8 cellular contexts compared by ENCODE assay signal in the genomic region with DNA sequence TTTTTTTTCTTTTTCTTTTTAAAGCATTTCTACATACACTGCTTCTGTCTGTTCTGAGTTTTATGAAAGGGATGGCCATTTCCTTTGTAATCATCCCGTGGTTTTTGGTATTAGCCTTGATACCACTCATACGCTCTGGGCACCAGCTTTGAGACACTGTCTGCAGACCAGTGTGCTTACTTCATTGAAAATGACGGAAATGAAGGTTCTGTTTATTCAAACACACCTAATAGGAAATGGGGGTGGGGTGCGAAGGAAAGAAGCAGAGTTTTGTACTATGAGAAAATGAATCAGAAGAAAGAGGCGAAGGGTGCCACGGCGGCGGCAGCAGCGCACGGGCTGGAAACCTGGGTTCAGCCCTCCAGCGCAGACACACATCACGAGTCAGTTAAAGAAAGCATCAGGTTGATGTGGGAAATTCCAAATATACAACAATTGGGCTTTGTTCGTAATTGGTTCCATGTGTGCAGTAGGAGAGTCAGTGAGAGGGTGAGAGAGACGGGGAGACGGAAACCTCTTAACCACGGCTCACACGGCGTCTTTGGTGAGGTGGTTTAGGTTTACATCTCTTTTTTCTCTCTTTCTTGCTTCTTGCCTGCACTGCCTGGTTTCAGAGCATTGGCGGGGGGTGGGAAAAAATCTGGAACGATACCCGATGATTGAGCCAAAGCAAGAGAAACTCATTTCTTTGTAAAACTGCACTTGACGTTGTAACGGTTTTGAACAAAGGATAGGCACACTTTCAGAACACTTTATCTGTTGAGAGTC.
DNase-seq lines count a peak whose midpoint lies in the region; ATAC-seq and TF ChIP-seq lines count a peak whose summit lies in the region.

No MANE protein-coding gene starts in this region.

- 32 to 47% methylated on average over 23 of the region's 23 CpGs for WGBS in heart right ventricle, 2 donors

- H3K4me1 Mint-ChIP-seq in activated T-cell treated with anti-CD3 and anti-CD28 coated beads, Interleukin-2, amount 50 U/mL, for 72 hours (ENCODE audit: low read depth): peaks cover 41% of the 10 kb centered on the region

- H3K27ac ChIP-seq in heart right ventricle: peak overlapping the region in 9 of 10 donors; percentile 5 to 76 (median 52)

- no peaks in the 10 kb centered on the region for H3K36me3 Mint-ChIP-seq in activated T-cell treated with anti-CD3 and anti-CD28 coated beads, Interleukin-2, amount 50 U/mL, for 72 hours (ENCODE audit: insufficient read depth in 2 of 2)

- H3K4me3 ChIP-seq in MG63 (peak overlapping the region; percentile 33), heart right ventricle (peak overlapping the region in 9 of 10 donors; percentile 20 to 48 (median 41))

- no peak for TF ChIP-seq CTCF in GM13976 (IDR thresholded peaks at IDR 0.05; ENCODE audit: borderline replicate concordance, control extremely low read depth, extremely low read depth, insufficient read depth, missing control alignments)
- TF ChIP-seq CTCF in heart right ventricle (IDR thresholded peaks at IDR 0.05): no peak

- H3K27me3 ChIP-seq in MG63 (no peaks in the 10 kb centered on the region), heart right ventricle (peaks cover 0 to 15% (median 0%) of the 10 kb centered on the region in 7 donors)

- H3K27me3 Mint-ChIP-seq in activated T-cell treated with anti-CD3 and anti-CD28 coated beads, Interleukin-2, amount 50 U/mL, for 72 hours (ENCODE audit: low read depth): peaks cover 23% of the 10 kb centered on the region

- intact Hi-C loops in heart right ventricle (cut with DNase I): no loop called here

- DNase-seq in GM13976 (ENCODE audit: low spot score) (peak; percentile 60), MG63 (peak; percentile 25), heart right ventricle (no peak), HK-2 (ENCODE audit: unreplicated experiment) (no peak), ureter (ENCODE audit: low spot score) (no peak), SIG-M5 (lab: John Stamatoyannopoulos, UW) (no peak)
- DNase-seq in activated T-cell treated with anti-CD3 and anti-CD28 coated beads, Interleukin-2, amount 50 U/mL, for 72 hours: peak; percentile 66 to 72
- peak; percentile 61 to 66 for DNase-seq in stimulated activated CD4-positive, alpha-beta T cell treated with anti-CD3 and anti-CD28 coated beads, Interleukin-1b, Interleukin-23, amount 100 ng/mL, for 4 hours (ENCODE audit: low read depth in 2 of 2)

- peak; percentile 89 to 94 for ATAC-seq in activated T-cell treated with anti-CD3 and anti-CD28 coated beads, Interleukin-2, amount 50 U/mL, for 72 hours (replicated peaks in 1 of 2)
- peak in 6 of 8 donors; percentile 16 to 46 (median 39) for ATAC-seq in heart right ventricle

- H3K4me3 Mint-ChIP-seq in activated T-cell treated with anti-CD3 and anti-CD28 coated beads, Interleukin-2, amount 50 U/mL, for 72 hours: peak overlapping the region; percentile 85 to 88

- peaks cover 0 to 38% (median 21%) of the 10 kb centered on the region in 9 donors for H3K4me1 ChIP-seq in heart right ventricle

- H3K9me3 ChIP-seq in MG63 (no peaks in the 10 kb centered on the region), heart right ventricle (no peaks in the 10 kb centered on the region)

- H3K27ac Mint-ChIP-seq in activated T-cell treated with anti-CD3 and anti-CD28 coated beads, Interleukin-2, amount 50 U/mL, for 72 hours: peak overlapping the region; percentile 81

- H3K36me3 ChIP-seq in MG63: no peaks in the 10 kb centered on the region
- H3K36me3 ChIP-seq in heart right ventricle: no peaks in the 10 kb centered on the region

- in situ Hi-C loops in GM13976 (cut with MboI; ENCODE audit: low sequenced_read_pairs, unreplicated experiment): no loop called here

- H3K9me3 Mint-ChIP-seq in activated T-cell treated with anti-CD3 and anti-CD28 coated beads, Interleukin-2, amount 50 U/mL, for 72 hours: no peaks in the 10 kb centered on the region

Comparison
In these comparisons a context has a peak if more than half of its experiments do, and no peak if none do; other contexts are left out.
1. DNase-seq: peak in GM13976 (single experiment), MG63 (single experiment), activated T-cell treated with anti-CD3 and anti-CD28 coated beads, Interleukin-2, amount 50 U/mL, for 72 hours (2 of 2) and stimulated activated CD4-positive, alpha-beta T cell treated with anti-CD3 and anti-CD28 coated beads, Interleukin-1b, Interleukin-23, amount 100 ng/mL, for 4 hours (2 of 2); none in heart right ventricle (0 of 2), HK-2 (single experiment), ureter (single experiment) and SIG-M5 (single experiment).